In the genomic region with DNA sequence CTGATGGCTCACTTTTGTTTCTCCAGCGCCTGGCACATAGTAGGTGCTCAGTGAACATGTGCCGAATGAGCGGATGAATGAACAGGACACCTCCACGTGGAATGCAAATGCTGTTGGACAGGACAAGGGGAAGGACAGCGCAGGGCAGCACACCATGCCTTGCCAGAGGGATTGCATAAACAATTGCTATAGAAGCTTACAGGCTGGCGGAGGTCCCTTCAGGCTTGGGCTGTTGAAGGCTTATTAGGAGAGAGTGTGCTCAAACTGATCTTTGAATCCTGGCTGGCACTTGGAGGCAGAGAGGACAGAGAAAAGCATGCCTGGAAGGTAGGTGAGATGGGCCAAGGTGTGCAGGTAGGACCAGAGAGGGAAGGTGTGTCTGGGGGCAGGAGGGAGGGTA, we compare ENCODE assay signal across 16 cellular contexts. TPM values are rescaled to one million over a fixed set of nuclear protein-coding genes. Genes with fewer than 3 reads are reported as not detected.
DNase-seq lines count a peak whose midpoint lies in the region; ATAC-seq and TF ChIP-seq lines count a peak whose summit lies in the region.
"Had no signal": no experiment of that assay in that cellular context is flagged by ENCODE, and none has a peak within 500 bp of the region (broad histone marks: within the 10 kb centered on the region; RNA-seq: fewer than 3 reads in every experiment).

No MANE protein-coding gene starts in this region.

- TF ChIP-seq CTCF in osteocyte (IDR thresholded peaks at IDR 0.05): no peak

- H3K4me1 Mint-ChIP-seq in osteocyte (ENCODE audit: unreplicated experiment) (no peaks in the 10 kb centered on the region), T-helper 17 cell (no peaks in the 10 kb centered on the region)
- H3K4me1 Mint-ChIP-seq: CD4-positive, alpha-beta memory T cell; GM23338; H9 had no signal

- H3K27ac ChIP-seq in cingulate gyrus (ENCODE audit: low read depth, low read length) (peak overlapping the region; percentile 3), temporal lobe (ENCODE audit: low read depth, low read length) (peak overlapping the region; percentile 14)
- H3K27ac ChIP-seq: A549, C4-2B, HL-60 had no signal

- H3K36me3 Mint-ChIP-seq in osteocyte (ENCODE audit: unreplicated experiment): no peaks in the 10 kb centered on the region
- H3K36me3 Mint-ChIP-seq in T-helper 17 cell (ENCODE audit: low read depth): no peaks in the 10 kb centered on the region
- H3K36me3 Mint-ChIP-seq: CD4-positive, alpha-beta memory T cell had no signal

- peaks cover 19% of the 10 kb centered on the region for H3K9me3 Mint-ChIP-seq in osteocyte (ENCODE audit: unreplicated experiment)
- H3K9me3 Mint-ChIP-seq: GM23338, H9 had no signal

- no peak for ATAC-seq in GM18867 (IDR thresholded peaks at IDR 0.05; ENCODE audit: unreplicated experiment)
- no peak for ATAC-seq in T-helper 17 cell
- ATAC-seq: A549, GM12878, GM23338 had no signal

- H3K27me3 Mint-ChIP-seq in osteocyte (ENCODE audit: unreplicated experiment): no peaks in the 10 kb centered on the region
- no peaks in the 10 kb centered on the region for H3K27me3 Mint-ChIP-seq in T-helper 17 cell

- no peak overlapping the region for H3K4me3 Mint-ChIP-seq in osteocyte (ENCODE audit: unreplicated experiment)
- no peak overlapping the region for H3K4me3 Mint-ChIP-seq in T-helper 17 cell
- H3K4me3 Mint-ChIP-seq: CD4-positive, alpha-beta memory T cell; GM23338; H9 had no signal

- H3K27ac Mint-ChIP-seq in osteocyte (ENCODE audit: unreplicated experiment): no peak overlapping the region
- no peak overlapping the region for H3K27ac Mint-ChIP-seq in T-helper 17 cell
- H3K27ac Mint-ChIP-seq: CD4-positive, alpha-beta memory T cell; GM23338; H9 had no signal

- peak; percentile 70 for DNase-seq in osteocyte (ENCODE audit: extremely low spot score, unreplicated experiment)
- no peak for DNase-seq in NOMO-1 treated with DMSO at 0.1 percent for 48 hours (lab: John Stamatoyannopoulos, UW; ENCODE audit: unreplicated experiment)
- no peak for DNase-seq in T-helper 17 cell
- DNase-seq: BE2C; CD4-positive, alpha-beta memory T cell; DMS79; H9 had no signal

- H3K9me3 ChIP-seq in T-helper 17 cell (ENCODE audit: control insufficient read depth, low read length, poor library complexity, severe bottlenecking): no peaks in the 10 kb centered on the region
- H3K9me3 ChIP-seq: A549, BE2C had no signal

RNA-seq across cellular contexts. Expression of a gene that starts 35.9 kb away (rescaled TPM):
- total RNA-seq in osteocyte (not detected in 2 replicates), temporal lobe (18.2 TPM), T-helper 17 cell (not detected)
- total RNA-seq: G401, GM12878, H9 had no signal

Comparison
In these comparisons a context has a peak if more than half of its experiments do, and no peak if none do; other contexts are left out.
1. RNA of a gene that starts 35.9 kb away (total RNA-seq): 18.2 TPM in temporal lobe (single experiment); not detected in osteocyte and not detected in T-helper 17 cell; every median in the first group is over 10 times any median in the second.